ENCODE assay signal across 8 cellular contexts in the genomic region with DNA sequence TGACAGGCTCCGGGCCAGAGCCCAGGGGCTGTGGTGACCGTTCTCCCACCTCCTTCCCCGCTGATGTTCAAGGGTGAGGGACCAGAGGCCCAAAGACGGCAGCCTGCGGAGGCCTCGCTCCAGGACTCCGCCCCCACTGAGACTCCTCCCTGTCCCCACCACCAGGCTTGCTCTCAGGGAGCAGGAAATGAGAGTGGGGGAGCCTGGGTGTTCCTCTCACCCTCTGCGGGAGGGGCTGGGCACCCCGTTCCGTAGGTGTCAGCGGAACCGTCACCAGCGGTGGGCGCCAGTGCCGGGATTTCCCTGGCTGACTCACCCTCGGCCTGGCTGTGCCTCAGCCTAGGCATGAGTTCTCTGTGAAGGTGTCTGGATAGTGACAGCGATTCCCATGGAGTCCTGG. TPM values are rescaled to one million over a fixed set of nuclear protein-coding genes. Genes with fewer than 3 reads are reported as not detected.
DNase-seq lines count a peak whose midpoint lies in the region; ATAC-seq and TF ChIP-seq lines count a peak whose summit lies in the region.

No MANE protein-coding gene starts in this region.

- DNase-seq in A673 (ENCODE audit: low spot score) (peak; percentile 78), PC-3 (peak; percentile 93), foreskin keratinocyte (peak; percentile 58 to 72), psoas muscle (peak; percentile 86 to 92), upper lobe of left lung (peak; percentile 84 to 91), OCI-M1 (lab: John Stamatoyannopoulos, UW) (no peak)
- peak; percentile 97 for DNase-seq in activated effector memory CD4-positive, alpha-beta T cell treated with anti-CD3 and anti-CD28 coated beads, Interleukin-2, amount 50 U/mL, for 16 hours

- ATAC-seq in GM21360 (IDR thresholded peaks at IDR 0.05; ENCODE audit: unreplicated experiment): peak; percentile 55
- ATAC-seq in PC-3: peak; percentile 48
- peak; percentile 92 for ATAC-seq in foreskin keratinocyte
- peak; percentile 57 to 78 (median 71) for ATAC-seq in psoas muscle
- ATAC-seq in upper lobe of left lung (ENCODE audit: low FRiP score in 2 of 2): peak; percentile 82 to 86

- TF ChIP-seq CTCF in A673 (conservative IDR thresholded peaks at IDR 0.05; ENCODE audit: low read depth, low read length) (no peak), PC-3 (conservative IDR thresholded peaks at IDR 0.05; ENCODE audit: low read depth, low read length) (peak; percentile 43), foreskin keratinocyte (conservative IDR thresholded peaks at IDR 0.05) (peak; percentile 33), psoas muscle (IDR thresholded peaks at IDR 0.05) (peak; percentile 10), upper lobe of left lung (IDR thresholded peaks at IDR 0.05) (peak in 4 of 6 experiments; percentile 27 to 59 (median 30))

- H3K36me3 ChIP-seq in A673 (ENCODE audit: insufficient read depth, low read length, poor library complexity, severe bottlenecking) (no peaks in the 10 kb centered on the region), PC-3 (ENCODE audit: low read depth, low read length) (no peaks in the 10 kb centered on the region), psoas muscle (ENCODE audit: insufficient read depth in 1 of 2, low read depth in 1 of 2) (no peaks in the 10 kb centered on the region), upper lobe of left lung (no peaks in the 10 kb centered on the region)

- H3K4me1 ChIP-seq in A673 (ENCODE audit: insufficient read depth, low read length, poor library complexity, severe bottlenecking): peaks cover 51% of the 10 kb centered on the region
- peaks cover 67% of the 10 kb centered on the region for H3K4me1 ChIP-seq in PC-3 (ENCODE audit: insufficient read depth, low read length)
- no peaks in the 10 kb centered on the region for H3K4me1 ChIP-seq in foreskin keratinocyte
- peaks cover 79% of the 10 kb centered on the region for H3K4me1 ChIP-seq in psoas muscle
- peaks cover 41 to 57% (median 53%) of the 10 kb centered on the region in 4 donors for H3K4me1 ChIP-seq in upper lobe of left lung

- TF ChIP-seq EP300 in upper lobe of left lung (IDR thresholded peaks at IDR 0.05): peak in 2 of 4 donors; percentile 31 to 63

- POLR2A ChIA-PET in A673 (lab: Charles Lee; ENCODE audit: low non-redundant PET) (no interaction called here), PC-3 (lab: Charles Lee; ENCODE audit: unreplicated experiment) (no interaction called here)

- H3F3A ChIP-seq in PC-3 (ENCODE audit: low read length, unreplicated experiment): peaks cover 4% of the 10 kb centered on the region

- BruUV-seq in A673 (replicated peaks; lab: Mats Ljungman, UMichigan): no TSS peak
- no TSS peak for BruUV-seq in PC-3 (replicated peaks; lab: Mats Ljungman, UMichigan)

- no peaks in the 10 kb centered on the region for H3K27me3 ChIP-seq in A673 (replicated peaks; ENCODE audit: insufficient read depth, low read depth, low read length, poor library complexity)
- no peaks in the 10 kb centered on the region for H3K27me3 ChIP-seq in PC-3 (ENCODE audit: low read length)
- peaks cover 21% of the 10 kb centered on the region for H3K27me3 ChIP-seq in foreskin keratinocyte
- no peaks in the 10 kb centered on the region for H3K27me3 ChIP-seq in psoas muscle (ENCODE audit: insufficient read depth in 3 of 3, low read length in 2 of 3)
- H3K27me3 ChIP-seq in upper lobe of left lung: no peaks in the 10 kb centered on the region

- peak overlapping the region; percentile 66 for H3K9ac ChIP-seq in PC-3 (ENCODE audit: low read length)

- TF ChIP-seq POLR2A in upper lobe of left lung (IDR thresholded peaks at IDR 0.05): no peak

- CTCF ChIA-PET in A673 (lab: Charles Lee): no interaction called here
- CTCF ChIA-PET in PC-3 (lab: Charles Lee): no interaction called here

- H3K4me3 ChIP-seq in A673 (ENCODE audit: low read depth, low read length, poor library complexity, severe bottlenecking) (peak overlapping the region; percentile 21), PC-3 (ENCODE audit: low read length) (peak overlapping the region; percentile 29; the same call in 1 of the 2 replicates), psoas muscle (peak overlapping the region; percentile 39), upper lobe of left lung (peak overlapping the region in 3 of 4 donors; percentile 8 to 25 (median 9))

- peak overlapping the region; percentile 71 for H3K4me2 ChIP-seq in PC-3 (ENCODE audit: low read length)

- no peaks in the 10 kb centered on the region for H4K20me1 ChIP-seq in PC-3 (ENCODE audit: low read length)

- H3K79me2 ChIP-seq in PC-3 (ENCODE audit: low read length): peaks cover 54% of the 10 kb centered on the region

- intact Hi-C loops in A673 (cut with micrococcal nuclease; ENCODE audit: unreplicated experiment) (no loop called here), PC-3 (cut with micrococcal nuclease) (no loop called here), psoas muscle (cut with DNase I) (no loop called here)

- H3K27ac ChIP-seq in A673 (ENCODE audit: low read depth, low read length, poor library complexity, severe bottlenecking) (peak overlapping the region; percentile 56), PC-3 (ENCODE audit: low read length) (peak overlapping the region; percentile 92), foreskin keratinocyte (peak overlapping the region; percentile 49), psoas muscle (peak overlapping the region; percentile 87), upper lobe of left lung (peak overlapping the region; percentile 70 to 83 (median 79))

- 13 to 27% (median 18%) methylated on average over 14 to 17 of the region's 17 CpGs for WGBS in psoas muscle, 3 donors
- WGBS in upper lobe of left lung, 2 donors: 17 to 20% methylated on average over 2 to 8 of the region's 17 CpGs

- peak overlapping the region; percentile 46; the same call in 1 of the 2 replicates for H2AFZ ChIP-seq in PC-3 (ENCODE audit: low read length)

- no peaks in the 10 kb centered on the region for H3K9me2 ChIP-seq in PC-3 (replicated peaks; ENCODE audit: low read length)

- no peaks in the 10 kb centered on the region for H3K9me3 ChIP-seq in A673 (ENCODE audit: low read depth, low read length, poor library complexity, severe bottlenecking)
- H3K9me3 ChIP-seq in PC-3 (ENCODE audit: low read length): no peaks in the 10 kb centered on the region
- H3K9me3 ChIP-seq in psoas muscle: no peaks in the 10 kb centered on the region
- no peaks in the 10 kb centered on the region for H3K9me3 ChIP-seq in upper lobe of left lung

RNA-seq across cellular contexts. Expression of a gene that starts 15.7 kb away (rescaled TPM):
- total RNA-seq in A673 (2021) (10.9 and 11.0 TPM in 2 replicates), PC-3 (2014; rRNA removed) (8.6 and 12.2 TPM in 2 replicates), foreskin keratinocyte (0.18 and 0.24 TPM in 2 replicates), psoas muscle (1 to 10 TPM; 1.9 to 5.1 (median 3.3) TPM), upper lobe of left lung (10 to 100 TPM in 1 of 6 donors, 1 to 10 TPM in 5; 3.0 to 11.0 (median 8.0) TPM)
- polyA plus RNA-seq in foreskin keratinocyte (0.10 and 0.11 TPM in 2 replicates), psoas muscle (1 to 10 TPM in 2 of 3 donors, under 1 TPM in 1; 0.57 to 2.1 (median 1.7) TPM)

RNA-seq across cellular contexts. Expression of a gene that starts 56.5 kb away (rescaled TPM):
- total RNA-seq in A673 (2021): 11.2 and 14.6 TPM in 2 replicates
- 5.1 and 7.0 TPM in 2 replicates for total RNA-seq in PC-3 (2014; rRNA removed)
- total RNA-seq in foreskin keratinocyte: 0.10 and 0.18 TPM in 2 replicates
- 0.11 and 0.12 TPM in 2 replicates for polyA plus RNA-seq in foreskin keratinocyte
- total RNA-seq in psoas muscle: under 1 TPM in 3 of 4 donors, not detected in 1; 0.15 to 0.24 (median 0.24) TPM
- under 1 TPM; 0.01 to 0.08 (median 0.08) TPM for polyA plus RNA-seq in psoas muscle
- 100 to 1,000 TPM in 1 of 6 donors, 10 to 100 TPM in 5; 32.5 to 147 (median 50.7) TPM for total RNA-seq in upper lobe of left lung
